Comparison of ENCODE assay signal across 2 cellular contexts in the genomic region with DNA sequence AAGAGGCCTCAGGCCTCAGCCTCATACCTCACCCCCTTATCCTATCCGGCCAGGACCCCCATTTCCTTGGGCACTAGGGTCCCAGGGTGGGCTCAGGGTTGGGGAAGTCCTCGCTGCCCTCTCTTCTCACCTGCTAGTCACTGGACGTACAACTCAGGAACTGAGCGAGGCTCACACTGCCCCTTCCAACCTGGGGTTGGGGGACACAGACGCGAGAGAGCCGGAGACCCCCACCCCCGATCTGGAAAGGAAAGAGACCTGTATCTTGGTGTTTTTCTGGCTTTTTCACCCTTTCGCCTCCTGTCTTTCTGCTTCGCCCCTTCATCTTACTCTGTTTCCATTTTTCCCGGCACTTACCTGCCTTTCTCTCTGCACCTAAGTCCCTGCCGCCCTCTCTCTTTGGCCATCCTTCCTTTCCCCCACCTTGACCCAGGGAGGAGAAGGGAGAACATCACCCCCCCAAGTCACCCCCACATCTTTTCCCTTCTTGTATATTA.
A peak's percentile ranks its signal among the peaks of the same experiment; 100 is the strongest.
TF ChIP-seq lines count a peak whose summit lies in the region.

No MANE protein-coding gene starts in this region.

TF ChIP-seq in SK-N-SH, 30 proteins besides CTCF, POLR2A, EP300 and RAD21:
- TF ChIP-seq NFIC (IDR thresholded peaks at IDR 0.05; ENCODE audit: borderline replicate concordance), result no peak
- peak; percentile 29 for TF ChIP-seq POLR2AphosphoS5 (IDR thresholded peaks at IDR 0.05; ENCODE audit: low read depth, low read length)
- no peak for TF ChIP-seq FOXJ3 (CRISPR knock-in tag; IDR thresholded peaks at IDR 0.05)
- TF ChIP-seq GABPA (IDR thresholded peaks at IDR 0.05; ENCODE audit: low read depth), result no peak
- TF ChIP-seq FOSL2 (IDR thresholded peaks at IDR 0.05; ENCODE audit: borderline replicate concordance, low read depth), result no peak
- TF ChIP-seq, protein P1, sequence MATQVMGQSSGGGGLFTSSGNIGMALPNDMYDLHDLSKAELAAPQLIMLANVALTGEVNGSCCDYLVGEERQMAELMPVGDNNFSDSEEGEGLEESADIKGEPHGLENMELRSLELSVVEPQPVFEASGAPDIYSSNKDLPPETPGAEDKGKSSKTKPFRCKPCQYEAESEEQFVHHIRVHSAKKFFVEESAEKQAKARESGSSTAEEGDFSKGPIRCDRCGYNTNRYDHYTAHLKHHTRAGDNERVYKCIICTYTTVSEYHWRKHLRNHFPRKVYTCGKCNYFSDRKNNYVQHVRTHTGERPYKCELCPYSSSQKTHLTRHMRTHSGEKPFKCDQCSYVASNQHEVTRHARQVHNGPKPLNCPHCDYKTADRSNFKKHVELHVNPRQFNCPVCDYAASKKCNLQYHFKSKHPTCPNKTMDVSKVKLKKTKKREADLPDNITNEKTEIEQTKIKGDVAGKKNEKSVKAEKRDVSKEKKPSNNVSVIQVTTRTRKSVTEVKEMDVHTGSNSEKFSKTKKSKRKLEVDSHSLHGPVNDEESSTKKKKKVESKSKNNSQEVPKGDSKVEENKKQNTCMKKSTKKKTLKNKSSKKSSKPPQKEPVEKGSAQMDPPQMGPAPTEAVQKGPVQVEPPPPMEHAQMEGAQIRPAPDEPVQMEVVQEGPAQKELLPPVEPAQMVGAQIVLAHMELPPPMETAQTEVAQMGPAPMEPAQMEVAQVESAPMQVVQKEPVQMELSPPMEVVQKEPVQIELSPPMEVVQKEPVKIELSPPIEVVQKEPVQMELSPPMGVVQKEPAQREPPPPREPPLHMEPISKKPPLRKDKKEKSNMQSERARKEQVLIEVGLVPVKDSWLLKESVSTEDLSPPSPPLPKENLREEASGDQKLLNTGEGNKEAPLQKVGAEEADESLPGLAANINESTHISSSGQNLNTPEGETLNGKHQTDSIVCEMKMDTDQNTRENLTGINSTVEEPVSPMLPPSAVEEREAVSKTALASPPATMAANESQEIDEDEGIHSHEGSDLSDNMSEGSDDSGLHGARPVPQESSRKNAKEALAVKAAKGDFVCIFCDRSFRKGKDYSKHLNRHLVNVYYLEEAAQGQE (IDR thresholded peaks at IDR 0.05; ENCODE audit: low read depth, low read length), result no peak
- TF ChIP-seq EZH2phosphoT487 (IDR thresholded peaks at IDR 0.05; ENCODE audit: borderline replicate concordance, low read depth), result no peak

TF ChIP-seq in GM23338, 12 proteins besides CTCF, POLR2A, EP300 and RAD21:
- TF ChIP-seq NANOG (IDR thresholded peaks at IDR 0.05; ENCODE audit: borderline replicate concordance) (no peak), STAT1 (IDR thresholded peaks at IDR 0.05; ENCODE audit: unreplicated experiment) (no peak), POLR2AphosphoS5 (IDR thresholded peaks at IDR 0.05; ENCODE audit: low read depth) (no peak)
- TF ChIP-seq, protein P2, sequence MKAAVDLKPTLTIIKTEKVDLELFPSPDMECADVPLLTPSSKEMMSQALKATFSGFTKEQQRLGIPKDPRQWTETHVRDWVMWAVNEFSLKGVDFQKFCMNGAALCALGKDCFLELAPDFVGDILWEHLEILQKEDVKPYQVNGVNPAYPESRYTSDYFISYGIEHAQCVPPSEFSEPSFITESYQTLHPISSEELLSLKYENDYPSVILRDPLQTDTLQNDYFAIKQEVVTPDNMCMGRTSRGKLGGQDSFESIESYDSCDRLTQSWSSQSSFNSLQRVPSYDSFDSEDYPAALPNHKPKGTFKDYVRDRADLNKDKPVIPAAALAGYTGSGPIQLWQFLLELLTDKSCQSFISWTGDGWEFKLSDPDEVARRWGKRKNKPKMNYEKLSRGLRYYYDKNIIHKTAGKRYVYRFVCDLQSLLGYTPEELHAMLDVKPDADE (IDR thresholded peaks at IDR 0.05), result no peak
TF ChIP-seq in GM23338: peak in this region for 0.
